Comparison of ENCODE assay signal across 1 cellular context in the genomic region with DNA sequence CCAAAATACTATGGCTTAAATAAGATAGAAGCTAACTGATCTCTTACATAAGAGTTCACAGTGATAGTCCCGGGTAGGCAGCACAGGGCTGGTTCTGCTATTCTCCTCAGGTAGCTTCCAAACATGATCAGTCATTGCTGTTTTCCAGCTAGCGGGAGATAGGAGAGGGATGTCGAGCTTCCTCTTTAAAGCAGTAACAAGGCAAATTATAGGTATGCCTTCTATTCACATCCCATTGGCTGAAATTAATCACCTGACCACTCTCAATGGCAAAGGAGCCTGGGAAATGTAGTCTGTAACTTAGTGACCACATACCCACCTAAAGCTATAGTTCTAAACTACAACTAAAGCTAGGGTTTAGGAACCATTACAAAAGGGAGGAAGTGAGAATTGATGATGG.
TF ChIP-seq lines count a peak whose summit lies in the region.

No MANE protein-coding gene starts in this region.

TF ChIP-seq in K562, 482 proteins besides CTCF, POLR2A, EP300 and RAD21 (continued from another document and continues in another):
- TF ChIP-seq ZNF586 (CRISPR knock-in tag; conservative IDR thresholded peaks at IDR 0.05) = no peak
- TF ChIP-seq L3MBTL2 (IDR thresholded peaks at IDR 0.05) = 0 out of 2 replicates have a peak, but pooled peaks have one; percentile 22
- TF ChIP-seq CTBP1 (IDR thresholded peaks at IDR 0.05; ENCODE audit: borderline replicate concordance) = peak; percentile 41; the same call in 1 of the 2 replicates
- TF ChIP-seq, protein P1, sequence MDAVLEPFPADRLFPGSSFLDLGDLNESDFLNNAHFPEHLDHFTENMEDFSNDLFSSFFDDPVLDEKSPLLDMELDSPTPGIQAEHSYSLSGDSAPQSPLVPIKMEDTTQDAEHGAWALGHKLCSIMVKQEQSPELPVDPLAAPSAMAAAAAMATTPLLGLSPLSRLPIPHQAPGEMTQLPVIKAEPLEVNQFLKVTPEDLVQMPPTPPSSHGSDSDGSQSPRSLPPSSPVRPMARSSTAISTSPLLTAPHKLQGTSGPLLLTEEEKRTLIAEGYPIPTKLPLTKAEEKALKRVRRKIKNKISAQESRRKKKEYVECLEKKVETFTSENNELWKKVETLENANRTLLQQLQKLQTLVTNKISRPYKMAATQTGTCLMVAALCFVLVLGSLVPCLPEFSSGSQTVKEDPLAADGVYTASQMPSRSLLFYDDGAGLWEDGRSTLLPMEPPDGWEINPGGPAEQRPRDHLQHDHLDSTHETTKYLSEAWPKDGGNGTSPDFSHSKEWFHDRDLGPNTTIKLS (IDR thresholded peaks at IDR 0.05; ENCODE audit: borderline replicate concordance, low read depth) = 0 out of 2 replicates have a peak, but pooled peaks have one; percentile 30
- no peak for TF ChIP-seq PTRF (tag; IDR thresholded peaks at IDR 0.05)
- TF ChIP-seq MAZ (CRISPR knock-in tag; conservative IDR thresholded peaks at IDR 0.05 in 1 of 2, IDR thresholded peaks at IDR 0.05 in 1 of 2) = 0 out of 4 replicates have a peak, but pooled peaks of 1 of the 2 experiments have one; percentile 16
- no peak for TF ChIP-seq ZNF408 (CRISPR knock-in tag; IDR thresholded peaks at IDR 0.05; ENCODE audit: low read depth)
- no peak for TF ChIP-seq ZSCAN29 (IDR thresholded peaks at IDR 0.05)
- TF ChIP-seq, protein P2, sequence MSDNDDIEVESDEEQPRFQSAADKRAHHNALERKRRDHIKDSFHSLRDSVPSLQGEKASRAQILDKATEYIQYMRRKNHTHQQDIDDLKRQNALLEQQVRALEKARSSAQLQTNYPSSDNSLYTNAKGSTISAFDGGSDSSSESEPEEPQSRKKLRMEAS (CRISPR knock-in tag; IDR thresholded peaks at IDR 0.05) = no peak
- TF ChIP-seq ZNF717 (CRISPR knock-in tag; IDR thresholded peaks at IDR 0.05) = no peak
- TF ChIP-seq SAP30 (IDR thresholded peaks at IDR 0.05; ENCODE audit: borderline replicate concordance, insufficient read depth, low read depth, low read length, poor library complexity, severe bottlenecking) = no peak
- peak; percentile 81 for TF ChIP-seq FOS (IDR thresholded peaks at IDR 0.05; ENCODE audit: extremely low read depth, insufficient read length)
- no peak for TF ChIP-seq DDX20 (tag; IDR thresholded peaks at IDR 0.05; ENCODE audit: low read depth)
- TF ChIP-seq, protein P3, sequence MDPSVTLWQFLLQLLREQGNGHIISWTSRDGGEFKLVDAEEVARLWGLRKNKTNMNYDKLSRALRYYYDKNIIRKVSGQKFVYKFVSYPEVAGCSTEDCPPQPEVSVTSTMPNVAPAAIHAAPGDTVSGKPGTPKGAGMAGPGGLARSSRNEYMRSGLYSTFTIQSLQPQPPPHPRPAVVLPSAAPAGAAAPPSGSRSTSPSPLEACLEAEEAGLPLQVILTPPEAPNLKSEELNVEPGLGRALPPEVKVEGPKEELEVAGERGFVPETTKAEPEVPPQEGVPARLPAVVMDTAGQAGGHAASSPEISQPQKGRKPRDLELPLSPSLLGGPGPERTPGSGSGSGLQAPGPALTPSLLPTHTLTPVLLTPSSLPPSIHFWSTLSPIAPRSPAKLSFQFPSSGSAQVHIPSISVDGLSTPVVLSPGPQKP (CRISPR knock-in tag; IDR thresholded peaks at IDR 0.05) = no peak
- TF ChIP-seq, protein P4, sequence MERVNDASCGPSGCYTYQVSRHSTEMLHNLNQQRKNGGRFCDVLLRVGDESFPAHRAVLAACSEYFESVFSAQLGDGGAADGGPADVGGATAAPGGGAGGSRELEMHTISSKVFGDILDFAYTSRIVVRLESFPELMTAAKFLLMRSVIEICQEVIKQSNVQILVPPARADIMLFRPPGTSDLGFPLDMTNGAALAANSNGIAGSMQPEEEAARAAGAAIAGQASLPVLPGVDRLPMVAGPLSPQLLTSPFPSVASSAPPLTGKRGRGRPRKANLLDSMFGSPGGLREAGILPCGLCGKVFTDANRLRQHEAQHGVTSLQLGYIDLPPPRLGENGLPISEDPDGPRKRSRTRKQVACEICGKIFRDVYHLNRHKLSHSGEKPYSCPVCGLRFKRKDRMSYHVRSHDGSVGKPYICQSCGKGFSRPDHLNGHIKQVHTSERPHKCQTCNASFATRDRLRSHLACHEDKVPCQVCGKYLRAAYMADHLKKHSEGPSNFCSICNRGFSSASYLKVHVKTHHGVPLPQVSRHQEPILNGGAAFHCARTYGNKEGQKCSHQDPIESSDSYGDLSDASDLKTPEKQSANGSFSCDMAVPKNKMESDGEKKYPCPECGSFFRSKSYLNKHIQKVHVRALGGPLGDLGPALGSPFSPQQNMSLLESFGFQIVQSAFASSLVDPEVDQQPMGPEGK (CRISPR knock-in tag; IDR thresholded peaks at IDR 0.05; ENCODE audit: borderline replicate concordance) = no peak
- TF ChIP-seq, protein P5, sequence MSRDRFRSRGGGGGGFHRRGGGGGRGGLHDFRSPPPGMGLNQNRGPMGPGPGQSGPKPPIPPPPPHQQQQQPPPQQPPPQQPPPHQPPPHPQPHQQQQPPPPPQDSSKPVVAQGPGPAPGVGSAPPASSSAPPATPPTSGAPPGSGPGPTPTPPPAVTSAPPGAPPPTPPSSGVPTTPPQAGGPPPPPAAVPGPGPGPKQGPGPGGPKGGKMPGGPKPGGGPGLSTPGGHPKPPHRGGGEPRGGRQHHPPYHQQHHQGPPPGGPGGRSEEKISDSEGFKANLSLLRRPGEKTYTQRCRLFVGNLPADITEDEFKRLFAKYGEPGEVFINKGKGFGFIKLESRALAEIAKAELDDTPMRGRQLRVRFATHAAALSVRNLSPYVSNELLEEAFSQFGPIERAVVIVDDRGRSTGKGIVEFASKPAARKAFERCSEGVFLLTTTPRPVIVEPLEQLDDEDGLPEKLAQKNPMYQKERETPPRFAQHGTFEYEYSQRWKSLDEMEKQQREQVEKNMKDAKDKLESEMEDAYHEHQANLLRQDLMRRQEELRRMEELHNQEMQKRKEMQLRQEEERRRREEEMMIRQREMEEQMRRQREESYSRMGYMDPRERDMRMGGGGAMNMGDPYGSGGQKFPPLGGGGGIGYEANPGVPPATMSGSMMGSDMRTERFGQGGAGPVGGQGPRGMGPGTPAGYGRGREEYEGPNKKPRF (IDR thresholded peaks at IDR 0.05; ENCODE audit: low read depth, low read length) = no peak
- peak; percentile 34 for TF ChIP-seq RBM25 (IDR thresholded peaks at IDR 0.05; ENCODE audit: low read depth, low read length, severe bottlenecking)
- peak; percentile 93 for TF ChIP-seq HCFC1 (IDR thresholded peaks at IDR 0.05; ENCODE audit: low read depth, low read length)
- TF ChIP-seq, protein P6, sequence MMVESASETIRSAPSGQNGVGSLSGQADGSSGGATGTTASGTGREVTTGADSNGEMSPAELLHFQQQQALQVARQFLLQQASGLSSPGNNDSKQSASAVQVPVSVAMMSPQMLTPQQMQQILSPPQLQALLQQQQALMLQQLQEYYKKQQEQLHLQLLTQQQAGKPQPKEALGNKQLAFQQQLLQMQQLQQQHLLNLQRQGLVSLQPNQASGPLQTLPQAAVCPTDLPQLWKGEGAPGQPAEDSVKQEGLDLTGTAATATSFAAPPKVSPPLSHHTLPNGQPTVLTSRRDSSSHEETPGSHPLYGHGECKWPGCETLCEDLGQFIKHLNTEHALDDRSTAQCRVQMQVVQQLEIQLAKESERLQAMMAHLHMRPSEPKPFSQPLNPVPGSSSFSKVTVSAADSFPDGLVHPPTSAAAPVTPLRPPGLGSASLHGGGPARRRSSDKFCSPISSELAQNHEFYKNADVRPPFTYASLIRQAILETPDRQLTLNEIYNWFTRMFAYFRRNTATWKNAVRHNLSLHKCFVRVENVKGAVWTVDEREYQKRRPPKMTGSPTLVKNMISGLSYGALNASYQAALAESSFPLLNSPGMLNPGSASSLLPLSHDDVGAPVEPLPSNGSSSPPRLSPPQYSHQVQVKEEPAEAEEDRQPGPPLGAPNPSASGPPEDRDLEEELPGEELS (CRISPR knock-in tag; IDR thresholded peaks at IDR 0.05; ENCODE audit: borderline replicate concordance) = no peak
- no peak for TF ChIP-seq MYBL2 (IDR thresholded peaks at IDR 0.05; ENCODE audit: low read depth)
- TF ChIP-seq MYBL2 (CRISPR knock-in tag; IDR thresholded peaks at IDR 0.05; ENCODE audit: borderline replicate concordance) = no peak
- TF ChIP-seq MBD2 (IDR thresholded peaks at IDR 0.05; ENCODE audit: borderline replicate concordance, low read depth) = peak; percentile 80
- peak in 1 of 2 experiments; percentile 35; a peak in 1 of 4 replicates for TF ChIP-seq FOXK2 (conservative IDR thresholded peaks at IDR 0.05 in 1 of 2, IDR thresholded peaks at IDR 0.05 in 1 of 2; ENCODE audit: low read depth in 2 of 2)
- peak; percentile 55; the same call in 1 of the 2 replicates for TF ChIP-seq FOXM1 (IDR thresholded peaks at IDR 0.05; ENCODE audit: low read depth)
- no peak for TF ChIP-seq FOXM1 (CRISPR knock-in tag; IDR thresholded peaks at IDR 0.05; ENCODE audit: low read depth)
- TF ChIP-seq, protein P7, sequence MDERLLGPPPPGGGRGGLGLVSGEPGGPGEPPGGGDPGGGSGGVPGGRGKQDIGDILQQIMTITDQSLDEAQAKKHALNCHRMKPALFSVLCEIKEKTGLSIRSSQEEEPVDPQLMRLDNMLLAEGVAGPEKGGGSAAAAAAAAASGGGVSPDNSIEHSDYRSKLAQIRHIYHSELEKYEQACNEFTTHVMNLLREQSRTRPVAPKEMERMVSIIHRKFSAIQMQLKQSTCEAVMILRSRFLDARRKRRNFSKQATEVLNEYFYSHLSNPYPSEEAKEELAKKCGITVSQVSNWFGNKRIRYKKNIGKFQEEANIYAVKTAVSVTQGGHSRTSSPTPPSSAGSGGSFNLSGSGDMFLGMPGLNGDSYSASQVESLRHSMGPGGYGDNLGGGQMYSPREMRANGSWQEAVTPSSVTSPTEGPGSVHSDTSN (CRISPR knock-in tag; IDR thresholded peaks at IDR 0.05; ENCODE audit: low read depth) = no peak
- TF ChIP-seq, protein P7 (tag; conservative IDR thresholded peaks at IDR 0.05; ENCODE audit: low read depth) = no peak
- TF ChIP-seq HOXB6 (CRISPR knock-in tag; IDR thresholded peaks at IDR 0.05; ENCODE audit: borderline replicate concordance) = no peak
- TF ChIP-seq CHD2 (IDR thresholded peaks at IDR 0.05; ENCODE audit: low read depth, low read length) = no peak
- TF ChIP-seq TAL1 (IDR thresholded peaks at IDR 0.05) = no peak
- TF ChIP-seq EHMT2 (IDR thresholded peaks at IDR 0.05) = no peak
- TF ChIP-seq, protein P8, sequence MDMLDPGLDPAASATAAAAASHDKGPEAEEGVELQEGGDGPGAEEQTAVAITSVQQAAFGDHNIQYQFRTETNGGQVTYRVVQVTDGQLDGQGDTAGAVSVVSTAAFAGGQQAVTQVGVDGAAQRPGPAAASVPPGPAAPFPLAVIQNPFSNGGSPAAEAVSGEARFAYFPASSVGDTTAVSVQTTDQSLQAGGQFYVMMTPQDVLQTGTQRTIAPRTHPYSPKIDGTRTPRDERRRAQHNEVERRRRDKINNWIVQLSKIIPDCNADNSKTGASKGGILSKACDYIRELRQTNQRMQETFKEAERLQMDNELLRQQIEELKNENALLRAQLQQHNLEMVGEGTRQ (CRISPR knock-in tag; IDR thresholded peaks at IDR 0.05) = peak; percentile 92
- TF ChIP-seq SETDB1 (IDR thresholded peaks at IDR 0.05; ENCODE audit: low read length) = no peak
- TF ChIP-seq, protein P9, sequence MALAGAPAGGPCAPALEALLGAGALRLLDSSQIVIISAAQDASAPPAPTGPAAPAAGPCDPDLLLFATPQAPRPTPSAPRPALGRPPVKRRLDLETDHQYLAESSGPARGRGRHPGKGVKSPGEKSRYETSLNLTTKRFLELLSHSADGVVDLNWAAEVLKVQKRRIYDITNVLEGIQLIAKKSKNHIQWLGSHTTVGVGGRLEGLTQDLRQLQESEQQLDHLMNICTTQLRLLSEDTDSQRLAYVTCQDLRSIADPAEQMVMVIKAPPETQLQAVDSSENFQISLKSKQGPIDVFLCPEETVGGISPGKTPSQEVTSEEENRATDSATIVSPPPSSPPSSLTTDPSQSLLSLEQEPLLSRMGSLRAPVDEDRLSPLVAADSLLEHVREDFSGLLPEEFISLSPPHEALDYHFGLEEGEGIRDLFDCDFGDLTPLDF (CRISPR knock-in tag; IDR thresholded peaks at IDR 0.05) = no peak
- TF ChIP-seq ZNF431 (CRISPR knock-in tag; IDR thresholded peaks at IDR 0.05) = no peak
- TF ChIP-seq RAD51 (IDR thresholded peaks at IDR 0.05; ENCODE audit: borderline replicate concordance, low read depth) = peak; percentile 87
- peak; percentile 66 to 72 for TF ChIP-seq SIX5 (IDR thresholded peaks at IDR 0.05; ENCODE audit: borderline replicate concordance in 1 of 2, insufficient read depth in 1 of 2, low read depth in 1 of 2, low read length in 2 of 2)
- TF ChIP-seq, protein P10, sequence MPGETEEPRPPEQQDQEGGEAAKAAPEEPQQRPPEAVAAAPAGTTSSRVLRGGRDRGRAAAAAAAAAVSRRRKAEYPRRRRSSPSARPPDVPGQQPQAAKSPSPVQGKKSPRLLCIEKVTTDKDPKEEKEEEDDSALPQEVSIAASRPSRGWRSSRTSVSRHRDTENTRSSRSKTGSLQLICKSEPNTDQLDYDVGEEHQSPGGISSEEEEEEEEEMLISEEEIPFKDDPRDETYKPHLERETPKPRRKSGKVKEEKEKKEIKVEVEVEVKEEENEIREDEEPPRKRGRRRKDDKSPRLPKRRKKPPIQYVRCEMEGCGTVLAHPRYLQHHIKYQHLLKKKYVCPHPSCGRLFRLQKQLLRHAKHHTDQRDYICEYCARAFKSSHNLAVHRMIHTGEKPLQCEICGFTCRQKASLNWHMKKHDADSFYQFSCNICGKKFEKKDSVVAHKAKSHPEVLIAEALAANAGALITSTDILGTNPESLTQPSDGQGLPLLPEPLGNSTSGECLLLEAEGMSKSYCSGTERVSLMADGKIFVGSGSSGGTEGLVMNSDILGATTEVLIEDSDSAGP (CRISPR knock-in tag; IDR thresholded peaks at IDR 0.05) = peak; percentile 82
- TF ChIP-seq NFE2 (IDR thresholded peaks at IDR 0.05; ENCODE audit: low read depth) = peak; percentile 18; the same call in 1 of the 2 replicates
- TF ChIP-seq CBFA2T2 (conservative IDR thresholded peaks at IDR 0.05) = peak; percentile 40; the same call in 1 of the 2 replicates
- no peak for TF ChIP-seq SREBF2 (CRISPR knock-in tag; IDR thresholded peaks at IDR 0.05)
